In the genomic region with DNA sequence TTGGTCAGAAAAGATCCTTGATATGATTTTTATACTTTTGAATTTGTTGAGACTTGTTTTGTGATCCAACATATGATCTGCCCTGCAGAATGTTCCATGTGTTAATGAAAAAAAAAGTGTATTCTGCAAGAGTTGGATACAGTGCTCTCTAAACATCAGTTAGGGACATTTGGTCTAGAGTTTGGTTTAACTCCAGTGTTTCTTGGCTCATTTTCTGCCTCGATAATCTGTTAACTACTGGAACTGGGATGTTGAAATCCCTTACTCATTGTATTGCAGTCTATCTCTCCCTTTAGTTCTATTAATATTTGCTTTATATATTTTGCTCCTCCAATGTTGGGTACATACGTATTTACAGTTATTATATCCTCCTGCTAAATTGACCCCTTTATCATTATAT, we compare ENCODE assay signal across 26 cellular contexts. TPM values are rescaled to one million over a fixed set of nuclear protein-coding genes. Genes with fewer than 3 reads are reported as not detected.
A peak's percentile ranks its signal among the peaks of the same experiment; 100 is the strongest.
DNase-seq lines count a peak whose midpoint lies in the region; ATAC-seq and TF ChIP-seq lines count a peak whose summit lies in the region.
"Had no signal": no experiment of that assay in that cellular context is flagged by ENCODE, and none has a peak within 500 bp of the region (broad histone marks: within the 10 kb centered on the region; RNA-seq: fewer than 3 reads in every experiment).

No MANE protein-coding gene starts in this region.

- no peak overlapping the region for H3K4me3 ChIP-seq in cardiac fibroblast (replicated peaks in 1 of 2; ENCODE audit: low read depth in 2 of 2, low read length in 2 of 2)
- H3K4me3 ChIP-seq in skeletal muscle cell (ENCODE audit: low read depth, low read length): no peak overlapping the region
- H3K4me3 ChIP-seq: body of pancreas, thyroid gland had no signal

- DNase-seq in GM04503 (ENCODE audit: low read depth) (peak; percentile 37), cardiac fibroblast (ENCODE audit: low read depth in 2 of 2) (peak; percentile 54 to 87), left cardiac atrium (no peak), skeletal muscle cell (ENCODE audit: low read depth) (peak; percentile 63)
- DNase-seq: activated CD4-positive, alpha-beta T cell treated with anti-CD3 and anti-CD28 coated beads, Interleukin-2, amount 50 U/mL, for 48 hours; activated CD8-positive, alpha-beta memory T cell treated with anti-CD3 and anti-CD28 coated beads, Interleukin-2, amount 50 U/mL, for 4 hours; activated naive CD8-positive, alpha-beta T cell treated with anti-CD3 and anti-CD28 coated beads for 36 hours; body of pancreas; CD4-positive, alpha-beta T cell; effector memory CD4-positive, alpha-beta T cell; EL; erythroblast; head of caudate nucleus; left colon; midbrain; naive thymus-derived CD8-positive, alpha-beta T cell; NCI-H1417 treated with DMSO at 0.1 percent for 48 hours; NCI-H2081 treated with DMSO at 0.1 percent for 48 hours; NCI-H774; occipital lobe; stimulated activated naive CD8-positive, alpha-beta T cell treated with anti-CD3 and anti-CD28 coated beads, Interleukin-15, Interleukin-2, amounts not matched to agents 100 U/mL and 50 U/mL, for 24 hours; thyroid gland; WERI-Rb-1 had no signal

- intact Hi-C loops in left cardiac atrium (cut with DNase I): no loop called here

- TF ChIP-seq CTCF in cardiac fibroblast (IDR thresholded peaks at IDR 0.05; ENCODE audit: low read depth, low read length): no peak

- ATAC-seq in left cardiac atrium (peak; percentile 51 to 76), GM21576 (IDR thresholded peaks at IDR 0.05; ENCODE audit: unreplicated experiment) (no peak), GM19467 (IDR thresholded peaks at IDR 0.05; ENCODE audit: unreplicated experiment) (no peak), HG03159 (IDR thresholded peaks at IDR 0.05; ENCODE audit: unreplicated experiment) (no peak)
- ATAC-seq: body of pancreas; left colon; naive thymus-derived CD8-positive, alpha-beta T cell; stimulated activated naive CD8-positive, alpha-beta T cell treated with anti-CD3 and anti-CD28 coated beads, Interleukin-15, Interleukin-2, amounts not matched to agents 100 U/mL and 50 U/mL, for 24 hours had no signal

RNA-seq across cellular contexts. Expression of a gene that starts 18.3 kb away (rescaled TPM):
- 100 to 1,000 TPM; 114 to 122 TPM for total RNA-seq in left cardiac atrium

RNA-seq across cellular contexts. Expression of a gene that starts 59.3 kb away (rescaled TPM):
- 10 to 100 TPM; 30.3 to 33.9 TPM for total RNA-seq in left cardiac atrium

Comparison
In these comparisons a context has a peak if more than half of its experiments do, and no peak if none do; other contexts are left out.
1. ATAC-seq: peak in left cardiac atrium (2 of 2); none in GM21576 (single experiment), GM19467 (single experiment) and HG03159 (single experiment).